In the genomic region with DNA sequence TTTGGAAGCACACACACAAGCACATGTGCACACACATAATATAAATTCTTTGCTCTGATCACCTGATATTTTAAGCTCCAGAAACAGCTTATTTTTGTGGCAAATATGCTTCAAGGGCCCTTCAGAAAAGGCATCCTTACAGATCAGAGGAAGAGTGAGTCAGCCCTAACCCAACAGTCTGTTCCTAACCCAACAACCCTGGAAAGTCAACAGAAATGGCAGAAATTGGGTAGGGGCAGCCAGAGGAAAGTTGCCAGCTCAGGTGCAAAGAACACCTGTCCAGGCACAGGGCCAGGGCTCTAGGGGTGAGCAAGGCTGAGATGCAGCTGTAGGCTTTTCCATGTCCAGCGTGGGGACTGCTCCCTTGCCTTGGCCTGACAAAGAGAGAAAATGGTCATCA, we compare ENCODE assay signal across 1 cellular context.
TF ChIP-seq lines count a peak whose summit lies in the region.

No MANE protein-coding gene starts in this region.

TF ChIP-seq in H1, 55 proteins besides CTCF, POLR2A, EP300 and RAD21 (continued from another document):
- TF ChIP-seq, protein P1, sequence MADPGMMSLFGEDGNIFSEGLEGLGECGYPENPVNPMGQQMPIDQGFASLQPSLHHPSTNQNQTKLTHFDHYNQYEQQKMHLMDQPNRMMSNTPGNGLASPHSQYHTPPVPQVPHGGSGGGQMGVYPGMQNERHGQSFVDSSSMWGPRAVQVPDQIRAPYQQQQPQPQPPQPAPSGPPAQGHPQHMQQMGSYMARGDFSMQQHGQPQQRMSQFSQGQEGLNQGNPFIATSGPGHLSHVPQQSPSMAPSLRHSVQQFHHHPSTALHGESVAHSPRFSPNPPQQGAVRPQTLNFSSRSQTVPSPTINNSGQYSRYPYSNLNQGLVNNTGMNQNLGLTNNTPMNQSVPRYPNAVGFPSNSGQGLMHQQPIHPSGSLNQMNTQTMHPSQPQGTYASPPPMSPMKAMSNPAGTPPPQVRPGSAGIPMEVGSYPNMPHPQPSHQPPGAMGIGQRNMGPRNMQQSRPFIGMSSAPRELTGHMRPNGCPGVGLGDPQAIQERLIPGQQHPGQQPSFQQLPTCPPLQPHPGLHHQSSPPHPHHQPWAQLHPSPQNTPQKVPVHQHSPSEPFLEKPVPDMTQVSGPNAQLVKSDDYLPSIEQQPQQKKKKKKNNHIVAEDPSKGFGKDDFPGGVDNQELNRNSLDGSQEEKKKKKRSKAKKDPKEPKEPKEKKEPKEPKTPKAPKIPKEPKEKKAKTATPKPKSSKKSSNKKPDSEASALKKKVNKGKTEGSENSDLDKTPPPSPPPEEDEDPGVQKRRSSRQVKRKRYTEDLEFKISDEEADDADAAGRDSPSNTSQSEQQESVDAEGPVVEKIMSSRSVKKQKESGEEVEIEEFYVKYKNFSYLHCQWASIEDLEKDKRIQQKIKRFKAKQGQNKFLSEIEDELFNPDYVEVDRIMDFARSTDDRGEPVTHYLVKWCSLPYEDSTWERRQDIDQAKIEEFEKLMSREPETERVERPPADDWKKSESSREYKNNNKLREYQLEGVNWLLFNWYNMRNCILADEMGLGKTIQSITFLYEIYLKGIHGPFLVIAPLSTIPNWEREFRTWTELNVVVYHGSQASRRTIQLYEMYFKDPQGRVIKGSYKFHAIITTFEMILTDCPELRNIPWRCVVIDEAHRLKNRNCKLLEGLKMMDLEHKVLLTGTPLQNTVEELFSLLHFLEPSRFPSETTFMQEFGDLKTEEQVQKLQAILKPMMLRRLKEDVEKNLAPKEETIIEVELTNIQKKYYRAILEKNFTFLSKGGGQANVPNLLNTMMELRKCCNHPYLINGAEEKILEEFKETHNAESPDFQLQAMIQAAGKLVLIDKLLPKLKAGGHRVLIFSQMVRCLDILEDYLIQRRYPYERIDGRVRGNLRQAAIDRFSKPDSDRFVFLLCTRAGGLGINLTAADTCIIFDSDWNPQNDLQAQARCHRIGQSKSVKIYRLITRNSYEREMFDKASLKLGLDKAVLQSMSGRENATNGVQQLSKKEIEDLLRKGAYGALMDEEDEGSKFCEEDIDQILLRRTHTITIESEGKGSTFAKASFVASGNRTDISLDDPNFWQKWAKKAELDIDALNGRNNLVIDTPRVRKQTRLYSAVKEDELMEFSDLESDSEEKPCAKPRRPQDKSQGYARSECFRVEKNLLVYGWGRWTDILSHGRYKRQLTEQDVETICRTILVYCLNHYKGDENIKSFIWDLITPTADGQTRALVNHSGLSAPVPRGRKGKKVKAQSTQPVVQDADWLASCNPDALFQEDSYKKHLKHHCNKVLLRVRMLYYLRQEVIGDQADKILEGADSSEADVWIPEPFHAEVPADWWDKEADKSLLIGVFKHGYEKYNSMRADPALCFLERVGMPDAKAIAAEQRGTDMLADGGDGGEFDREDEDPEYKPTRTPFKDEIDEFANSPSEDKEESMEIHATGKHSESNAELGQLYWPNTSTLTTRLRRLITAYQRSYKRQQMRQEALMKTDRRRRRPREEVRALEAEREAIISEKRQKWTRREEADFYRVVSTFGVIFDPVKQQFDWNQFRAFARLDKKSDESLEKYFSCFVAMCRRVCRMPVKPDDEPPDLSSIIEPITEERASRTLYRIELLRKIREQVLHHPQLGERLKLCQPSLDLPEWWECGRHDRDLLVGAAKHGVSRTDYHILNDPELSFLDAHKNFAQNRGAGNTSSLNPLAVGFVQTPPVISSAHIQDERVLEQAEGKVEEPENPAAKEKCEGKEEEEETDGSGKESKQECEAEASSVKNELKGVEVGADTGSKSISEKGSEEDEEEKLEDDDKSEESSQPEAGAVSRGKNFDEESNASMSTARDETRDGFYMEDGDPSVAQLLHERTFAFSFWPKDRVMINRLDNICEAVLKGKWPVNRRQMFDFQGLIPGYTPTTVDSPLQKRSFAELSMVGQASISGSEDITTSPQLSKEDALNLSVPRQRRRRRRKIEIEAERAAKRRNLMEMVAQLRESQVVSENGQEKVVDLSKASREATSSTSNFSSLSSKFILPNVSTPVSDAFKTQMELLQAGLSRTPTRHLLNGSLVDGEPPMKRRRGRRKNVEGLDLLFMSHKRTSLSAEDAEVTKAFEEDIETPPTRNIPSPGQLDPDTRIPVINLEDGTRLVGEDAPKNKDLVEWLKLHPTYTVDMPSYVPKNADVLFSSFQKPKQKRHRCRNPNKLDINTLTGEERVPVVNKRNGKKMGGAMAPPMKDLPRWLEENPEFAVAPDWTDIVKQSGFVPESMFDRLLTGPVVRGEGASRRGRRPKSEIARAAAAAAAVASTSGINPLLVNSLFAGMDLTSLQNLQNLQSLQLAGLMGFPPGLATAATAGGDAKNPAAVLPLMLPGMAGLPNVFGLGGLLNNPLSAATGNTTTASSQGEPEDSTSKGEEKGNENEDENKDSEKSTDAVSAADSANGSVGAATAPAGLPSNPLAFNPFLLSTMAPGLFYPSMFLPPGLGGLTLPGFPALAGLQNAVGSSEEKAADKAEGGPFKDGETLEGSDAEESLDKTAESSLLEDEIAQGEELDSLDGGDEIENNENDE (IDR thresholded peaks at IDR 0.05; ENCODE audit: insufficient replicate concordance, low read length): no peak
- TF ChIP-seq CBX5 (IDR thresholded peaks at IDR 0.05; ENCODE audit: low read depth, low read length) (no peak), BCL11A (IDR thresholded peaks at IDR 0.05; ENCODE audit: low read depth in 2 of 2, low read length in 2 of 2) (no peak), TAF7 (optimal IDR thresholded peaks at IDR 0.05; ENCODE audit: borderline replicate concordance, low read depth, low read length) (no peak), HDAC2 (IDR thresholded peaks at IDR 0.05; ENCODE audit: borderline replicate concordance in 1 of 2, low read depth in 2 of 2, low read length in 2 of 2) (no peak), SRF (IDR thresholded peaks at IDR 0.05; ENCODE audit: low read depth, low read length) (no peak), POU5F1 (IDR thresholded peaks at IDR 0.05; ENCODE audit: low read depth, low read length) (no peak), NRF1 (IDR thresholded peaks at IDR 0.05; ENCODE audit: low read depth, low read length) (no peak)
- TF ChIP-seq, protein P2, sequence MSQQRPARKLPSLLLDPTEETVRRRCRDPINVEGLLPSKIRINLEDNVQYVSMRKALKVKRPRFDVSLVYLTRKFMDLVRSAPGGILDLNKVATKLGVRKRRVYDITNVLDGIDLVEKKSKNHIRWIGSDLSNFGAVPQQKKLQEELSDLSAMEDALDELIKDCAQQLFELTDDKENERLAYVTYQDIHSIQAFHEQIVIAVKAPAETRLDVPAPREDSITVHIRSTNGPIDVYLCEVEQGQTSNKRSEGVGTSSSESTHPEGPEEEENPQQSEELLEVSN (IDR thresholded peaks at IDR 0.05): no peak
